1 cellular context compared by ENCODE assay signal in the genomic region with DNA sequence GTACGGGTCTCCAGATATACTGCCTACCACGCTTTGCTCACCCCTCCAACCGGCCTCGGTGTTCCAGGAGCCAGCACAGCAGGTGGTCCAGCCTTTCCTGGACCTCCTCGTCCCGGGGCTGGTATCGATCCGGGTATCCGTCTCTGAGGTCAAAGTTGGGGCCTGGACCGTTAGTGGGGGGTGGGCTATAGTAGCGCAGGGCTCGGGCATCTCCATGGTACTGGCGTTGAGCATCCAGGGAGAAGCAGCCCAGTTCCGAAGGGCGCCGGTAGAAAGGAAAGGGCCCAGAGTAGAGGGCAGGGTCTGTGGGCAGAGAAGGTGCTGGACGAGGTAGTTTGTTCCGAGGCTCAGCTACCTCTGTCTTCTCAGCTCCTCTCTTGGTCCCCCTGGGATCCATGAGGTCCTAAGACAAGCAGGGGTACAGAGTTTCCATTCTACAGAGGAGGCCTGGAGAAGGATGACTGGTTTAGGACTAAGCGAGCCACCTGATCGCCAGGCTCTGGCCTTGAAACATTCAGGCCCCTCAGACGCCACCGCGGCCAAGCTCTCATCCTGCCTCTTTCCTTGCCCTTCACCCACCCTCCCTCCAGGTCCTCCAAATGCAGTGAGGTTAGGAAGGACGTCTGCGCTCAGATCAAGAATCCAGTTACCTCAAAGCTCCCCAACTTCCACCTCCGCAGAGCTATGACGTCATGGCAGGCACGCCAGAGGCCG.
TF ChIP-seq lines count a peak whose summit lies in the region.

No MANE protein-coding gene starts in this region.

TF ChIP-seq in HepG2, 621 proteins besides CTCF, POLR2A, EP300 and RAD21 (continued from another document):
- 0 out of 2 replicates have a peak, but pooled peaks have one; percentile 9 for TF ChIP-seq DMTF1 (CRISPR knock-in tag; IDR thresholded peaks at IDR 0.05)
- peak; percentile 16; the same call in 1 of the 2 replicates for TF ChIP-seq ZNF576 (CRISPR knock-in tag; IDR thresholded peaks at IDR 0.05)
- TF ChIP-seq KLF9 (CRISPR knock-in tag; IDR thresholded peaks at IDR 0.05; ENCODE audit: low read depth): no peak
- TF ChIP-seq MTA3 (CRISPR knock-in tag; IDR thresholded peaks at IDR 0.05): no peak
- TF ChIP-seq, protein P1, sequence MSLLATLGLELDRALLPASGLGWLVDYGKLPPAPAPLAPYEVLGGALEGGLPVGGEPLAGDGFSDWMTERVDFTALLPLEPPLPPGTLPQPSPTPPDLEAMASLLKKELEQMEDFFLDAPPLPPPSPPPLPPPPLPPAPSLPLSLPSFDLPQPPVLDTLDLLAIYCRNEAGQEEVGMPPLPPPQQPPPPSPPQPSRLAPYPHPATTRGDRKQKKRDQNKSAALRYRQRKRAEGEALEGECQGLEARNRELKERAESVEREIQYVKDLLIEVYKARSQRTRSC (CRISPR knock-in tag; IDR thresholded peaks at IDR 0.05; ENCODE audit: low read depth): no peak
- no peak for TF ChIP-seq ZSCAN30 (CRISPR knock-in tag; IDR thresholded peaks at IDR 0.05)
- no peak for TF ChIP-seq MIER2 (CRISPR knock-in tag; IDR thresholded peaks at IDR 0.05)
- TF ChIP-seq THAP7 (CRISPR knock-in tag; IDR thresholded peaks at IDR 0.05): peak; percentile 81
- TF ChIP-seq ZNF280D (CRISPR knock-in tag; IDR thresholded peaks at IDR 0.05): no peak
- TF ChIP-seq, protein P2, sequence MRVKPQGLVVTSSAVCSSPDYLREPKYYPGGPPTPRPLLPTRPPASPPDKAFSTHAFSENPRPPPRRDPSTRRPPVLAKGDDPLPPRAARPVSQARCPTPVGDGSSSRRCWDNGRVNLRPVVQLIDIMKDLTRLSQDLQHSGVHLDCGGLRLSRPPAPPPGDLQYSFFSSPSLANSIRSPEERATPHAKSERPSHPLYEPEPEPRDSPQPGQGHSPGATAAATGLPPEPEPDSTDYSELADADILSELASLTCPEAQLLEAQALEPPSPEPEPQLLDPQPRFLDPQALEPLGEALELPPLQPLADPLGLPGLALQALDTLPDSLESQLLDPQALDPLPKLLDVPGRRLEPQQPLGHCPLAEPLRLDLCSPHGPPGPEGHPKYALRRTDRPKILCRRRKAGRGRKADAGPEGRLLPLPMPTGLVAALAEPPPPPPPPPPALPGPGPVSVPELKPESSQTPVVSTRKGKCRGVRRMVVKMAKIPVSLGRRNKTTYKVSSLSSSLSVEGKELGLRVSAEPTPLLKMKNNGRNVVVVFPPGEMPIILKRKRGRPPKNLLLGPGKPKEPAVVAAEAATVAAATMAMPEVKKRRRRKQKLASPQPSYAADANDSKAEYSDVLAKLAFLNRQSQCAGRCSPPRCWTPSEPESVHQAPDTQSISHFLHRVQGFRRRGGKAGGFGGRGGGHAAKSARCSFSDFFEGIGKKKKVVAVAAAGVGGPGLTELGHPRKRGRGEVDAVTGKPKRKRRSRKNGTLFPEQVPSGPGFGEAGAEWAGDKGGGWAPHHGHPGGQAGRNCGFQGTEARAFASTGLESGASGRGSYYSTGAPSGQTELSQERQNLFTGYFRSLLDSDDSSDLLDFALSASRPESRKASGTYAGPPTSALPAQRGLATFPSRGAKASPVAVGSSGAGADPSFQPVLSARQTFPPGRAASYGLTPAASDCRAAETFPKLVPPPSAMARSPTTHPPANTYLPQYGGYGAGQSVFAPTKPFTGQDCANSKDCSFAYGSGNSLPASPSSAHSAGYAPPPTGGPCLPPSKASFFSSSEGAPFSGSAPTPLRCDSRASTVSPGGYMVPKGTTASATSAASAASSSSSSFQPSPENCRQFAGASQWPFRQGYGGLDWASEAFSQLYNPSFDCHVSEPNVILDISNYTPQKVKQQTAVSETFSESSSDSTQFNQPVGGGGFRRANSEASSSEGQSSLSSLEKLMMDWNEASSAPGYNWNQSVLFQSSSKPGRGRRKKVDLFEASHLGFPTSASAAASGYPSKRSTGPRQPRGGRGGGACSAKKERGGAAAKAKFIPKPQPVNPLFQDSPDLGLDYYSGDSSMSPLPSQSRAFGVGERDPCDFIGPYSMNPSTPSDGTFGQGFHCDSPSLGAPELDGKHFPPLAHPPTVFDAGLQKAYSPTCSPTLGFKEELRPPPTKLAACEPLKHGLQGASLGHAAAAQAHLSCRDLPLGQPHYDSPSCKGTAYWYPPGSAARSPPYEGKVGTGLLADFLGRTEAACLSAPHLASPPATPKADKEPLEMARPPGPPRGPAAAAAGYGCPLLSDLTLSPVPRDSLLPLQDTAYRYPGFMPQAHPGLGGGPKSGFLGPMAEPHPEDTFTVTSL (CRISPR knock-in tag; IDR thresholded peaks at IDR 0.05; ENCODE audit: borderline replicate concordance): 0 out of 2 replicates have a peak, but pooled peaks have one; percentile 6
- no peak for TF ChIP-seq FOXJ3 (CRISPR knock-in tag; IDR thresholded peaks at IDR 0.05; ENCODE audit: borderline replicate concordance)
- TF ChIP-seq, protein P3, sequence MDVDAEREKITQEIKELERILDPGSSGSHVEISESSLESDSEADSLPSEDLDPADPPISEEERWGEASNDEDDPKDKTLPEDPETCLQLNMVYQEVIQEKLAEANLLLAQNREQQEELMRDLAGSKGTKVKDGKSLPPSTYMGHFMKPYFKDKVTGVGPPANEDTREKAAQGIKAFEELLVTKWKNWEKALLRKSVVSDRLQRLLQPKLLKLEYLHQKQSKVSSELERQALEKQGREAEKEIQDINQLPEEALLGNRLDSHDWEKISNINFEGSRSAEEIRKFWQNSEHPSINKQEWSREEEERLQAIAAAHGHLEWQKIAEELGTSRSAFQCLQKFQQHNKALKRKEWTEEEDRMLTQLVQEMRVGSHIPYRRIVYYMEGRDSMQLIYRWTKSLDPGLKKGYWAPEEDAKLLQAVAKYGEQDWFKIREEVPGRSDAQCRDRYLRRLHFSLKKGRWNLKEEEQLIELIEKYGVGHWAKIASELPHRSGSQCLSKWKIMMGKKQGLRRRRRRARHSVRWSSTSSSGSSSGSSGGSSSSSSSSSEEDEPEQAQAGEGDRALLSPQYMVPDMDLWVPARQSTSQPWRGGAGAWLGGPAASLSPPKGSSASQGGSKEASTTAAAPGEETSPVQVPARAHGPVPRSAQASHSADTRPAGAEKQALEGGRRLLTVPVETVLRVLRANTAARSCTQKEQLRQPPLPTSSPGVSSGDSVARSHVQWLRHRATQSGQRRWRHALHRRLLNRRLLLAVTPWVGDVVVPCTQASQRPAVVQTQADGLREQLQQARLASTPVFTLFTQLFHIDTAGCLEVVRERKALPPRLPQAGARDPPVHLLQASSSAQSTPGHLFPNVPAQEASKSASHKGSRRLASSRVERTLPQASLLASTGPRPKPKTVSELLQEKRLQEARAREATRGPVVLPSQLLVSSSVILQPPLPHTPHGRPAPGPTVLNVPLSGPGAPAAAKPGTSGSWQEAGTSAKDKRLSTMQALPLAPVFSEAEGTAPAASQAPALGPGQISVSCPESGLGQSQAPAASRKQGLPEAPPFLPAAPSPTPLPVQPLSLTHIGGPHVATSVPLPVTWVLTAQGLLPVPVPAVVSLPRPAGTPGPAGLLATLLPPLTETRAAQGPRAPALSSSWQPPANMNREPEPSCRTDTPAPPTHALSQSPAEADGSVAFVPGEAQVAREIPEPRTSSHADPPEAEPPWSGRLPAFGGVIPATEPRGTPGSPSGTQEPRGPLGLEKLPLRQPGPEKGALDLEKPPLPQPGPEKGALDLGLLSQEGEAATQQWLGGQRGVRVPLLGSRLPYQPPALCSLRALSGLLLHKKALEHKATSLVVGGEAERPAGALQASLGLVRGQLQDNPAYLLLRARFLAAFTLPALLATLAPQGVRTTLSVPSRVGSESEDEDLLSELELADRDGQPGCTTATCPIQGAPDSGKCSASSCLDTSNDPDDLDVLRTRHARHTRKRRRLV (CRISPR knock-in tag; IDR thresholded peaks at IDR 0.05): 0 out of 2 replicates have a peak, but pooled peaks have one; percentile 14
- TF ChIP-seq CEBPG (CRISPR knock-in tag; IDR thresholded peaks at IDR 0.05): no peak
- no peak for TF ChIP-seq RXRA (CRISPR knock-in tag; IDR thresholded peaks at IDR 0.05)
TF ChIP-seq in HepG2: peak in this region for 52.
